Comparison of ENCODE assay signal across 13 cellular contexts in the genomic region with DNA sequence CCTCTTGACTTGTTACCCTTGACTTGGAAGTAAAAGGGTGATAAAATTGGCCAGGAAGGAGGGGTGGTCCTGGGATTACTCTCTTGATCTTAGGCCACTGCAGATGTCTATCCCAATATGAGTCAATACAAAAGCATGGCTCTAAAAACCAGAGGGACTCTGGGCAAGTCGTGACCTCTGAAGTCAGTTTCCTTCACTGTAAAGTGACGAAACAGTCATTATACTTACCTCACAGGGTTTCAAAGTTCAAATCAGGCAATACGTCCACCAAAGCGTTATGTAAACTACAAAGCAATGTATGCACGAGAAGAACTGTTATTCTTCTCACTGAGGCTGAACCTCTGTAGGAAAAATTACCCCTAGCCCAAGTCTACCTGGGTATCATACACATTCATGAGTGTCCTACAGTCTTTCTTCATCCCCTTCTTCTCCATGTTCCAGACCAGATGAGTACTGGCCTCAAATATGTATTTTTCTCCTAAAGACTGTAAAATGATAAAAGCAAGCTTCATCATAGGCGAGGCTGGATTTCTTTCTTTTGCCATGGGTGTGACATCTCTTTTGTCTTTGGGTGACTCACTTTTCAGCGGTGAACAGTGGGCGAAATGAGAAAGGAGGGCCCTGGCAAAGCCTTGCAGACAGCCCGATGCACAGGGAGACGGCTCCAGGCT. TPM values are rescaled to one million over a fixed set of nuclear protein-coding genes. Genes with fewer than 3 reads are reported as not detected.
A peak's percentile ranks its signal among the peaks of the same experiment; 100 is the strongest.
DNase-seq lines count a peak whose midpoint lies in the region; ATAC-seq and TF ChIP-seq lines count a peak whose summit lies in the region.
"Had no signal": no experiment of that assay in that cellular context is flagged by ENCODE, and none has a peak within 500 bp of the region (broad histone marks: within the 10 kb centered on the region; RNA-seq: fewer than 3 reads in every experiment).

No MANE protein-coding gene starts in this region.

- no peaks in the 10 kb centered on the region for H3K9me3 ChIP-seq in smooth muscle cell (replicated peaks; ENCODE audit: low read depth)
- H3K9me3 ChIP-seq: colonic mucosa, gastrocnemius medialis had no signal

- no peak for DNase-seq in activated T-cell treated with anti-CD3 and anti-CD28 coated beads, Interleukin-2, amount 50 U/mL, for 72 hours
- no peak for DNase-seq in activated T-cell treated with anti-CD3 and anti-CD28 coated beads, Interleukin-2, amount 50 U/mL, for 48 hours
- peak; percentile 65 for DNase-seq in astrocyte of the cerebellum (ENCODE audit: low read depth)
- peak; percentile 74 for DNase-seq in fibroblast of villous mesenchyme (ENCODE audit: low read depth)
- DNase-seq in smooth muscle cell (lab: John Stamatoyannopoulos, UW; ENCODE audit: unreplicated experiment): no peak
- DNase-seq in activated CD4-positive, CD25-positive, alpha-beta regulatory T cell treated with anti-CD3 and anti-CD28 coated beads, Interleukin-2, amount 50 U/mL, for 72 hours: no peak
- DNase-seq in effector CD8-positive, alpha-beta T cell (lab: John Stamatoyannopoulos, UW): no peak
- DNase-seq: CD8-positive, alpha-beta memory T cell; colonic mucosa; gastrocnemius medialis; midbrain; SIG-M5 had no signal

- WGBS in smooth muscle cell (ENCODE audit: low lambda C conversion rate): 78% methylated on average over 10 of the region's 10 CpGs

- H4K20me1 ChIP-seq in smooth muscle cell (ENCODE audit: low read depth): no peaks in the 10 kb centered on the region

- H3F3A ChIP-seq in smooth muscle cell (ENCODE audit: low read depth): peaks cover 2% of the 10 kb centered on the region

- H3K9ac ChIP-seq in smooth muscle cell (ENCODE audit: low read depth): no peak overlapping the region

- H3K27me3 ChIP-seq in smooth muscle cell (ENCODE audit: low read depth): no peaks in the 10 kb centered on the region
- H3K27me3 ChIP-seq: colonic mucosa, gastrocnemius medialis had no signal

- peak overlapping the region; percentile 69 for H3K27ac Mint-ChIP-seq in activated T-cell treated with anti-CD3 and anti-CD28 coated beads, Interleukin-2, amount 50 U/mL, for 72 hours

- H3K9me3 Mint-ChIP-seq in activated T-cell treated with anti-CD3 and anti-CD28 coated beads, Interleukin-2, amount 50 U/mL, for 72 hours: no peaks in the 10 kb centered on the region
- H3K9me3 Mint-ChIP-seq: CD8-positive, alpha-beta memory T cell had no signal

- in situ Hi-C loops in astrocyte of the cerebellum (cut with HindIII; ENCODE audit: low sequenced_read_pairs): no loop called here

- peak overlapping the region; percentile 65 for H3K27ac ChIP-seq in smooth muscle cell (ENCODE audit: low read depth)
- H3K27ac ChIP-seq: colonic mucosa, gastrocnemius medialis had no signal

- H3K79me2 ChIP-seq in smooth muscle cell (ENCODE audit: low read depth): no peaks in the 10 kb centered on the region

- no peaks in the 10 kb centered on the region for H3K4me1 ChIP-seq in smooth muscle cell (ENCODE audit: low read depth)
- H3K4me1 ChIP-seq: colonic mucosa had no signal

- peaks cover 15% of the 10 kb centered on the region for H3K36me3 ChIP-seq in smooth muscle cell (ENCODE audit: low read depth)

- TF ChIP-seq CTCF in astrocyte of the cerebellum (IDR thresholded peaks at IDR 0.05; ENCODE audit: low read depth, low read length, missing control alignments): no peak
- TF ChIP-seq CTCF in fibroblast of villous mesenchyme (IDR thresholded peaks at IDR 0.05; ENCODE audit: insufficient read depth, low read depth, low read length): no peak
- TF ChIP-seq CTCF in smooth muscle cell (IDR thresholded peaks at IDR 0.05; ENCODE audit: borderline replicate concordance, insufficient read depth, poor library complexity, severe bottlenecking): no peak

- H3K4me1 Mint-ChIP-seq in activated T-cell treated with anti-CD3 and anti-CD28 coated beads, Interleukin-2, amount 50 U/mL, for 72 hours (ENCODE audit: low read depth): no peaks in the 10 kb centered on the region
- H3K4me1 Mint-ChIP-seq: CD8-positive, alpha-beta memory T cell had no signal

- no peak overlapping the region for H3K4me2 ChIP-seq in smooth muscle cell

- H3K4me3 Mint-ChIP-seq in activated T-cell treated with anti-CD3 and anti-CD28 coated beads, Interleukin-2, amount 50 U/mL, for 72 hours: no peak overlapping the region
- H3K4me3 Mint-ChIP-seq: CD8-positive, alpha-beta memory T cell had no signal

- H3K4me3 ChIP-seq in astrocyte of the cerebellum (ENCODE audit: low read depth, low read length): no peak overlapping the region
- H3K4me3 ChIP-seq in fibroblast of villous mesenchyme (ENCODE audit: low read depth, low read length): no peak overlapping the region
- H3K4me3 ChIP-seq in smooth muscle cell: no peak overlapping the region
- H3K4me3 ChIP-seq: colonic mucosa, gastrocnemius medialis had no signal

- no peaks in the 10 kb centered on the region for H3K27me3 Mint-ChIP-seq in activated T-cell treated with anti-CD3 and anti-CD28 coated beads, Interleukin-2, amount 50 U/mL, for 72 hours (ENCODE audit: low read depth)
- H3K27me3 Mint-ChIP-seq: CD8-positive, alpha-beta memory T cell had no signal

- no peak overlapping the region for H2AFZ ChIP-seq in smooth muscle cell (ENCODE audit: low read depth)

- peaks cover 5 to 12% of the 10 kb centered on the region in 2 donors for H3K36me3 Mint-ChIP-seq in activated T-cell treated with anti-CD3 and anti-CD28 coated beads, Interleukin-2, amount 50 U/mL, for 72 hours (ENCODE audit: insufficient read depth in 2 of 2)

- ATAC-seq in activated T-cell treated with anti-CD3 and anti-CD28 coated beads, Interleukin-2, amount 50 U/mL, for 72 hours (replicated peaks in 1 of 2): no peak
- no peak for ATAC-seq in GM19328 (IDR thresholded peaks at IDR 0.05; ENCODE audit: unreplicated experiment)
- ATAC-seq: gastrocnemius medialis had no signal

RNA-seq across cellular contexts. Expression of a gene that starts 34.5 kb away (rescaled TPM):
- total RNA-seq in activated T-cell treated with anti-CD3 and anti-CD28 coated beads, Interleukin-2, amount 50 U/mL, for 72 hours: 1 to 10 TPM; 2.1 to 2.4 TPM
- total RNA-seq in fibroblast of villous mesenchyme (not detected in 2 replicates), smooth muscle cell (1.4 and 1.6 TPM in 2 replicates)
- polyA plus RNA-seq in smooth muscle cell: 0.87 and 2.9 TPM in 2 replicates
- polyA plus RNA-seq: CD8-positive, alpha-beta memory T cell had no signal

Comparison
In these comparisons a context has a peak if more than half of its experiments do, and no peak if none do; other contexts are left out.
1. DNase-seq: peak in astrocyte of the cerebellum (single experiment) and fibroblast of villous mesenchyme (single experiment); none in activated T-cell treated with anti-CD3 and anti-CD28 coated beads, Interleukin-2, amount 50 U/mL, for 72 hours (0 of 2), activated T-cell treated with anti-CD3 and anti-CD28 coated beads, Interleukin-2, amount 50 U/mL, for 48 hours (0 of 2), smooth muscle cell (single experiment), activated CD4-positive, CD25-positive, alpha-beta regulatory T cell treated with anti-CD3 and anti-CD28 coated beads, Interleukin-2, amount 50 U/mL, for 72 hours (single experiment) and effector CD8-positive, alpha-beta T cell (single experiment).